12 cellular contexts compared by ENCODE assay signal in genomic region chr17:2797632-2798031, GRCh38. TPM values are rescaled to one million over a fixed set of nuclear protein-coding genes. Genes with fewer than 3 reads are reported as not detected.
A peak's percentile ranks its signal among the peaks of the same experiment; 100 is the strongest.
DNase-seq lines count a peak whose midpoint lies in the region; ATAC-seq lines count a peak whose summit lies in the region.
"Had no signal": no experiment of that assay in that cellular context is flagged by ENCODE, and none has a peak within 500 bp of the region (broad histone marks: within the 10 kb centered on the region; RNA-seq: fewer than 3 reads in every experiment).

No MANE protein-coding gene starts in this region.

- H3K27me3 ChIP-seq in rectal smooth muscle tissue (ENCODE audit: control insufficient read depth, insufficient read depth, low read length) = peaks cover 4% of the 10 kb centered on the region

- peaks cover 60% of the 10 kb centered on the region for H3K4me1 Mint-ChIP-seq in activated CD8-positive, alpha-beta memory T cell treated with anti-CD3 and anti-CD28 coated beads, Interleukin-2, amount 10 ng/mL, durations not matched to agents 7 days and 5 days

- no peak overlapping the region for H3K9ac ChIP-seq in rectal smooth muscle tissue (ENCODE audit: low read length)

- H3K27me3 Mint-ChIP-seq in activated CD8-positive, alpha-beta memory T cell treated with anti-CD3 and anti-CD28 coated beads, Interleukin-2, amount 10 ng/mL, durations not matched to agents 7 days and 5 days = peaks cover 59% of the 10 kb centered on the region

- H3K9me3 Mint-ChIP-seq in activated CD8-positive, alpha-beta memory T cell treated with anti-CD3 and anti-CD28 coated beads, Interleukin-2, amount 10 ng/mL, durations not matched to agents 7 days and 5 days (ENCODE audit: low read depth) = no peaks in the 10 kb centered on the region

- H3K4me3 ChIP-seq in rectal smooth muscle tissue (ENCODE audit: low read length) = peak overlapping the region; percentile 50

- DNase-seq in activated CD8-positive, alpha-beta memory T cell treated with anti-CD3 and anti-CD28 coated beads, Interleukin-2, amount 10 ng/mL, durations not matched to agents 7 days and 5 days = no peak
- no peak for DNase-seq in activated CD8-positive, alpha-beta memory T cell treated with anti-CD3 and anti-CD28 coated beads for 24 hours
- DNase-seq in NCI-H1105 (lab: John Stamatoyannopoulos, UW) (peak; percentile 34), foreskin melanocyte (no peak)
- DNase-seq: EL, Kasumi-1 had no signal

- H3K36me3 ChIP-seq in rectal smooth muscle tissue (ENCODE audit: control insufficient read depth, insufficient read depth, low read length) = no peaks in the 10 kb centered on the region
- H3K36me3 ChIP-seq: esophagus muscularis mucosa had no signal

- CTCF ChIA-PET in activated CD8-positive, alpha-beta memory T cell treated with anti-CD3 and anti-CD28 coated beads, Interleukin-2, amount 10 ng/mL, durations not matched to agents 7 days and 5 days (lab: Charles Lee) = interaction anchor here (3.0 to 10.2 kb wide), 2 partner anchors 11 to 16 kb away, joined by 24 to 120 read pairs; no protein-coding TSS in a partner anchor

- peaks cover 10% of the 10 kb centered on the region for H3K36me3 Mint-ChIP-seq in activated CD8-positive, alpha-beta memory T cell treated with anti-CD3 and anti-CD28 coated beads, Interleukin-2, amount 10 ng/mL, durations not matched to agents 7 days and 5 days

- H3K27ac ChIP-seq in cingulate gyrus (ENCODE audit: low read depth, low read length) (peak overlapping the region; percentile 39), rectal smooth muscle tissue (ENCODE audit: low read depth, low read length) (no peak overlapping the region)
- H3K27ac ChIP-seq: esophagus muscularis mucosa had no signal

- no peak for ATAC-seq in activated CD8-positive, alpha-beta memory T cell treated with anti-CD3 and anti-CD28 coated beads, Interleukin-2, amount 10 ng/mL, durations not matched to agents 7 days and 5 days
- ATAC-seq in HG03521 (IDR thresholded peaks at IDR 0.05; ENCODE audit: unreplicated experiment) (no peak), GM21526 (IDR thresholded peaks at IDR 0.05; ENCODE audit: low FRiP score, unreplicated experiment) (no peak)

- peak overlapping the region; percentile 87 for H3K4me3 Mint-ChIP-seq in activated CD8-positive, alpha-beta memory T cell treated with anti-CD3 and anti-CD28 coated beads, Interleukin-2, amount 10 ng/mL, durations not matched to agents 7 days and 5 days

- no peaks in the 10 kb centered on the region for H3K4me1 ChIP-seq in rectal smooth muscle tissue (ENCODE audit: control insufficient read depth, insufficient read depth, low read length)
- H3K4me1 ChIP-seq: esophagus muscularis mucosa had no signal

- no peak overlapping the region for H3K27ac Mint-ChIP-seq in activated CD8-positive, alpha-beta memory T cell treated with anti-CD3 and anti-CD28 coated beads, Interleukin-2, amount 10 ng/mL, durations not matched to agents 7 days and 5 days

RNA-seq across cellular contexts. Expression of gene RAP1GAP2, which starts 1.4 kb away (rescaled TPM):
- total RNA-seq in activated CD8-positive, alpha-beta memory T cell treated with anti-CD3 and anti-CD28 coated beads, Interleukin-2, amount 10 ng/mL, durations not matched to agents 7 days and 5 days = 10 to 100 TPM in 1 of 2 experiments, 1 to 10 TPM in 1; 6.5 to 26.2 TPM

RNA-seq across cellular contexts. Expression of gene CCDC92B, which starts 48.2 kb away (rescaled TPM):
- under 1 TPM in 1 of 2 experiments, not detected in 1; 0.12 TPM for total RNA-seq in activated CD8-positive, alpha-beta memory T cell treated with anti-CD3 and anti-CD28 coated beads, Interleukin-2, amount 10 ng/mL, durations not matched to agents 7 days and 5 days
- total RNA-seq: RPMI7951 had no signal
